8 cellular contexts compared by ENCODE assay signal in the genomic region with DNA sequence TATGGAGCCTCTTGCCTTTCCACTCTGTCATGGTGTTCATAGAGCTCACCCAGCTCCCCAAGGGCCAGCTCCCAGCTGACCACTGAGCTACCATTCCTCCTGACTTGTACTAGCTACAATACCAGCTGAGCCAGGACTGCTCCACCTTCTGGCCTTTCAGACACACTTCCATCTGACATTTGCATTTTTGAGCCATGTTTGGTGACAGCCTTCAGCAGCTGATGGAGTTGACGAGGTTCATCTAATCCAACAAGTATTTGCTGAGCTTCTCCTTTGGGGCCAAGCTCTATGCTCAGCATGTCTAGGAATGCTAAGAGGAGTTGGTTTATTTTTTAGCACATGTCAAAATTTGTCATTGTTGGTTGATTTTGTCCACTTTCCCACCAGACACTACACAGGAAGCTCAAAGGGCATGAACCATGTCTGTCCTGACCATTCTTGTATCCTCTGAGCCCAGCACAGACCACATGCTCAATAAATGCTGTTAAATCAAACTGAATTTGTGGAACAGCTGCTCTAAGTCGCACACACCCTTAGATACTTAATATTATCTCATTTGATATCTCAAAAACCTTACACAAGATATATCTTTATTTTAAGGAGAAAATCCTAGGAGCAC.
A peak's percentile ranks its signal among the peaks of the same experiment; 100 is the strongest.
DNase-seq lines count a peak whose midpoint lies in the region; ATAC-seq and TF ChIP-seq lines count a peak whose summit lies in the region.

No MANE protein-coding gene starts in this region.

- H3K9me3 ChIP-seq in Caco-2 = no peaks in the 10 kb centered on the region
- H3K9me3 ChIP-seq in liver (ENCODE audit: control insufficient read depth in 4 of 4, low read length in 3 of 4) = no peaks in the 10 kb centered on the region

- H3K4me1 Mint-ChIP-seq in Caco-2 (ENCODE audit: low read depth, unreplicated experiment) = no peaks in the 10 kb centered on the region
- peaks cover 28% of the 10 kb centered on the region for H3K4me1 Mint-ChIP-seq in WTC11
- peaks cover under 1% of the 10 kb centered on the region for H3K4me1 Mint-ChIP-seq in mesothelial cell of epicardium

- no peak overlapping the region for H3K4me3 ChIP-seq in Caco-2 (ENCODE audit: low read depth, low read length)
- H3K4me3 ChIP-seq in liver (ENCODE audit: low read depth in 1 of 3, low read length in 3 of 3) = no peak overlapping the region

- WGBS in liver = 84% methylated on average over 2 of the region's 2 CpGs

- H3K27ac Mint-ChIP-seq in Caco-2 (ENCODE audit: unreplicated experiment) (no peak overlapping the region), WTC11 (no peak overlapping the region), mesothelial cell of epicardium (no peak overlapping the region)

- H3K9ac ChIP-seq in liver (ENCODE audit: low read depth in 1 of 2, low read length in 2 of 2) = no peak overlapping the region

- H3K4me3 Mint-ChIP-seq in Caco-2 (ENCODE audit: unreplicated experiment) = no peak overlapping the region
- no peak overlapping the region for H3K4me3 Mint-ChIP-seq in WTC11
- no peak overlapping the region for H3K4me3 Mint-ChIP-seq in mesothelial cell of epicardium

- no peaks in the 10 kb centered on the region for H3K9me3 Mint-ChIP-seq in Caco-2 (ENCODE audit: unreplicated experiment)
- H3K9me3 Mint-ChIP-seq in WTC11 = no peaks in the 10 kb centered on the region
- H3K9me3 Mint-ChIP-seq in mesothelial cell of epicardium = no peaks in the 10 kb centered on the region

- H3K4me1 ChIP-seq in Caco-2 (no peaks in the 10 kb centered on the region), liver (ENCODE audit: control insufficient read depth in 4 of 4, insufficient read depth in 4 of 4, low read length in 3 of 4) (no peaks in the 10 kb centered on the region)

- H3K27me3 ChIP-seq in Caco-2 (replicated peaks; ENCODE audit: control insufficient read depth, insufficient read depth, low read length) (no peaks in the 10 kb centered on the region), liver (ENCODE audit: control insufficient read depth in 4 of 4, insufficient read depth in 4 of 4, low read length in 3 of 4) (no peaks in the 10 kb centered on the region)

- CTCF ChIA-PET in Caco-2 (lab: Charles Lee) = interaction anchor here (0.9 kb wide), 1 partner anchor 99 kb away, joined by 4 read pairs; no protein-coding TSS in a partner anchor
- CTCF ChIA-PET in WTC11 (lab: Charles Lee) = interaction anchor here (0.6 to 2.4 kb wide), 15 partner anchors 9 to 664 kb away, joined by 3 to 34 read pairs (median 5); a partner anchor contains a TSS

- ATAC-seq in HG02642 (IDR thresholded peaks at IDR 0.05; ENCODE audit: poor library complexity, unreplicated experiment) (peak; percentile 55), WTC11 (peak; percentile 83), HG03097 (IDR thresholded peaks at IDR 0.05; ENCODE audit: low FRiP score, unreplicated experiment) (no peak)

- POLR2A ChIA-PET in Caco-2 (lab: Charles Lee) (no interaction called here), WTC11 (lab: Charles Lee) (no interaction called here)

- peak in 1 of 2 experiments; percentile 17 for DNase-seq in Caco-2
- peak; percentile 16 for DNase-seq in WTC11 (ENCODE audit: low spot score)
- DNase-seq in mesothelial cell of epicardium (ENCODE audit: low spot score in 2 of 2, unreplicated experiment in 2 of 2) = no peak
- DNase-seq in NCI-H2171 treated with DMSO at 0.1 percent for 48 hours (lab: John Stamatoyannopoulos, UW) = no peak
- no peak for DNase-seq in activated T-cell treated with anti-CD3 and anti-CD28 coated beads, Interleukin-2, amount 50 U/mL, for 1 hour

- H3K36me3 ChIP-seq in Caco-2 (ENCODE audit: control insufficient read depth, insufficient read depth, low read length) = no peaks in the 10 kb centered on the region
- H3K36me3 ChIP-seq in liver (ENCODE audit: control insufficient read depth in 4 of 4, insufficient read depth in 3 of 4, low read depth in 1 of 4, low read length in 3 of 4) = no peaks in the 10 kb centered on the region

- BruUV-seq in Caco-2 (replicated peaks; lab: Mats Ljungman, UMichigan) = no TSS peak

- TF ChIP-seq CTCF in Caco-2 (IDR thresholded peaks at IDR 0.05; ENCODE audit: insufficient read depth in 1 of 2, low read depth in 1 of 2, low read length in 1 of 2, severe bottlenecking in 1 of 2, unreplicated experiment in 1 of 2) = peak; percentile 16 to 18
- TF ChIP-seq CTCF in WTC11 (IDR thresholded peaks at IDR 0.05) = no peak
- TF ChIP-seq CTCF in liver (IDR thresholded peaks at IDR 0.05; ENCODE audit: low read depth, low read length, missing input control) = peak; percentile 25
- no peak for TF ChIP-seq CTCF in mesothelial cell of epicardium (IDR thresholded peaks at IDR 0.05; ENCODE audit: unreplicated experiment)

- no peaks in the 10 kb centered on the region for H3K36me3 Mint-ChIP-seq in Caco-2 (ENCODE audit: insufficient read depth, unreplicated experiment)
- no peaks in the 10 kb centered on the region for H3K36me3 Mint-ChIP-seq in WTC11
- no peaks in the 10 kb centered on the region for H3K36me3 Mint-ChIP-seq in mesothelial cell of epicardium

- H3K27me3 Mint-ChIP-seq in Caco-2 (ENCODE audit: insufficient read depth, unreplicated experiment) (peaks cover 8% of the 10 kb centered on the region), WTC11 (ENCODE audit: low read depth) (no peaks in the 10 kb centered on the region), mesothelial cell of epicardium (ENCODE audit: low read depth) (peaks cover 35% of the 10 kb centered on the region)

- intact Hi-C loops in Caco-2 (cut with micrococcal nuclease; ENCODE audit: unreplicated experiment) = no loop called here

- TF ChIP-seq RAD21 in liver (IDR thresholded peaks at IDR 0.05) = peak; percentile 54 to 70

- H3K27ac ChIP-seq in liver (ENCODE audit: low read depth in 1 of 2, low read length in 2 of 2) = no peak overlapping the region

TF ChIP-seq in WTC11, 78 proteins besides CTCF, POLR2A, EP300 and RAD21:
- TF ChIP-seq, protein P1, sequence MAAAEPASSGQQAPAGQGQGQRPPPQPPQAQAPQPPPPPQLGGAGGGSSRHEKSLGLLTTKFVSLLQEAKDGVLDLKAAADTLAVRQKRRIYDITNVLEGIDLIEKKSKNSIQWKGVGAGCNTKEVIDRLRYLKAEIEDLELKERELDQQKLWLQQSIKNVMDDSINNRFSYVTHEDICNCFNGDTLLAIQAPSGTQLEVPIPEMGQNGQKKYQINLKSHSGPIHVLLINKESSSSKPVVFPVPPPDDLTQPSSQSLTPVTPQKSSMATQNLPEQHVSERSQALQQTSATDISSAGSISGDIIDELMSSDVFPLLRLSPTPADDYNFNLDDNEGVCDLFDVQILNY (CRISPR knock-in tag; IDR thresholded peaks at IDR 0.05) = no peak
- no peak for TF ChIP-seq ETV6 (CRISPR knock-in tag; IDR thresholded peaks at IDR 0.05)
- TF ChIP-seq, protein P2, sequence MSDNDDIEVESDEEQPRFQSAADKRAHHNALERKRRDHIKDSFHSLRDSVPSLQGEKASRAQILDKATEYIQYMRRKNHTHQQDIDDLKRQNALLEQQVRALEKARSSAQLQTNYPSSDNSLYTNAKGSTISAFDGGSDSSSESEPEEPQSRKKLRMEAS (CRISPR knock-in tag; IDR thresholded peaks at IDR 0.05) = no peak
- no peak for TF ChIP-seq NR2C2 (CRISPR knock-in tag; IDR thresholded peaks at IDR 0.05)
- no peak for TF ChIP-seq ZNF138 (CRISPR knock-in tag; conservative IDR thresholded peaks at IDR 0.05)
- no peak for TF ChIP-seq ZNF396 (CRISPR knock-in tag; IDR thresholded peaks at IDR 0.05; ENCODE audit: borderline replicate concordance)
- TF ChIP-seq, protein P3, sequence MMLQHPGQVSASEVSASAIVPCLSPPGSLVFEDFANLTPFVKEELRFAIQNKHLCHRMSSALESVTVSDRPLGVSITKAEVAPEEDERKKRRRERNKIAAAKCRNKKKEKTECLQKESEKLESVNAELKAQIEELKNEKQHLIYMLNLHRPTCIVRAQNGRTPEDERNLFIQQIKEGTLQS (CRISPR knock-in tag; conservative IDR thresholded peaks at IDR 0.05) = no peak
- TF ChIP-seq OVOL2 (CRISPR knock-in tag; IDR thresholded peaks at IDR 0.05; ENCODE audit: borderline replicate concordance) = no peak

TF ChIP-seq in liver, 16 proteins besides CTCF, POLR2A, EP300 and RAD21 (continues in another document):
- TF ChIP-seq FOXA1 (IDR thresholded peaks at IDR 0.05) = no peak
- no peak for TF ChIP-seq FOXA2 (IDR thresholded peaks at IDR 0.05)
- no peak for TF ChIP-seq JUND (IDR thresholded peaks at IDR 0.05)
- TF ChIP-seq EGR1 (IDR thresholded peaks at IDR 0.05; ENCODE audit: low read depth in 2 of 2) = no peak
- no peak for TF ChIP-seq HNF4A (conservative IDR thresholded peaks at IDR 0.05)
- TF ChIP-seq HNF4G (IDR thresholded peaks at IDR 0.05) = no peak
- TF ChIP-seq TAF1 (conservative IDR thresholded peaks at IDR 0.05) = no peak
- TF ChIP-seq, protein P4, sequence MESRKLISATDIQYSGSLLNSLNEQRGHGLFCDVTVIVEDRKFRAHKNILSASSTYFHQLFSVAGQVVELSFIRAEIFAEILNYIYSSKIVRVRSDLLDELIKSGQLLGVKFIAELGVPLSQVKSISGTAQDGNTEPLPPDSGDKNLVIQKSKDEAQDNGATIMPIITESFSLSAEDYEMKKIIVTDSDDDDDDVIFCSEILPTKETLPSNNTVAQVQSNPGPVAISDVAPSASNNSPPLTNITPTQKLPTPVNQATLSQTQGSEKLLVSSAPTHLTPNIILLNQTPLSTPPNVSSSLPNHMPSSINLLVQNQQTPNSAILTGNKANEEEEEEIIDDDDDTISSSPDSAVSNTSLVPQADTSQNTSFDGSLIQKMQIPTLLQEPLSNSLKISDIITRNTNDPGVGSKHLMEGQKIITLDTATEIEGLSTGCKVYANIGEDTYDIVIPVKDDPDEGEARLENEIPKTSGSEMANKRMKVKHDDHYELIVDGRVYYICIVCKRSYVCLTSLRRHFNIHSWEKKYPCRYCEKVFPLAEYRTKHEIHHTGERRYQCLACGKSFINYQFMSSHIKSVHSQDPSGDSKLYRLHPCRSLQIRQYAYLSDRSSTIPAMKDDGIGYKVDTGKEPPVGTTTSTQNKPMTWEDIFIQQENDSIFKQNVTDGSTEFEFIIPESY (IDR thresholded peaks at IDR 0.05) = no peak
- no peak for TF ChIP-seq RXRA (IDR thresholded peaks at IDR 0.05)
- no peak for TF ChIP-seq SP1 (IDR thresholded peaks at IDR 0.05)

Comparison
In these comparisons a context has a peak if more than half of its experiments do, and no peak if none do; other contexts are left out.
1. CTCF ChIP-seq: peak in Caco-2 (2 of 2) and liver (single experiment); none in WTC11 (single experiment) and mesothelial cell of epicardium (single experiment).